Comparison of ENCODE assay signal across 1 cellular context in genomic region chr1:63124666-63125191, GRCh38.
TF ChIP-seq lines count a peak whose summit lies in the region.

No MANE protein-coding gene starts in this region.

TF ChIP-seq in SK-N-SH treated with all-trans-retinoic acid at 6 μM for 48 hours, 23 proteins besides CTCF, POLR2A, EP300 and RAD21 (continued from another document):
- TF ChIP-seq ZFP3 (CRISPR knock-in tag; IDR thresholded peaks at IDR 0.05) = no peak
- TF ChIP-seq ISL1 (CRISPR knock-in tag; IDR thresholded peaks at IDR 0.05) = 0 out of 2 replicates have a peak, but pooled peaks have one; percentile 48
- no peak for TF ChIP-seq SNAI2 (CRISPR knock-in tag; IDR thresholded peaks at IDR 0.05)
- no peak for TF ChIP-seq BACH2 (CRISPR knock-in tag; IDR thresholded peaks at IDR 0.05; ENCODE audit: borderline replicate concordance)
- TF ChIP-seq ZNF565 (CRISPR knock-in tag; conservative IDR thresholded peaks at IDR 0.05; ENCODE audit: low read depth) = no peak
